Comparison of ENCODE assay signal across 1 cellular context in genomic region chr6:121848523-121849255, GRCh38.
TF ChIP-seq lines count a peak whose summit lies in the region.

No MANE protein-coding gene starts in this region.

TF ChIP-seq in endothelial cell of umbilical vein, 7 proteins besides CTCF, POLR2A, EP300 and RAD21:
- TF ChIP-seq FOS (IDR thresholded peaks at IDR 0.05; ENCODE audit: borderline replicate concordance, insufficient read depth, low read length): no peak
- no peak for TF ChIP-seq EZH2 (IDR thresholded peaks at IDR 0.05; ENCODE audit: borderline replicate concordance, low read depth, low read length, severe bottlenecking)
- TF ChIP-seq JUN (IDR thresholded peaks at IDR 0.05; ENCODE audit: borderline replicate concordance, insufficient read depth, insufficient read length, low read depth): no peak
- no peak for TF ChIP-seq POLR2AphosphoS5 (IDR thresholded peaks at IDR 0.05; ENCODE audit: insufficient read depth, low read depth, low read length)
- TF ChIP-seq GATA2 (IDR thresholded peaks at IDR 0.05; ENCODE audit: insufficient read depth, insufficient read length, low read depth, low read length): no peak
- TF ChIP-seq, protein P1, sequence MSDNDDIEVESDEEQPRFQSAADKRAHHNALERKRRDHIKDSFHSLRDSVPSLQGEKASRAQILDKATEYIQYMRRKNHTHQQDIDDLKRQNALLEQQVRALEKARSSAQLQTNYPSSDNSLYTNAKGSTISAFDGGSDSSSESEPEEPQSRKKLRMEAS (IDR thresholded peaks at IDR 0.05; ENCODE audit: insufficient read depth, insufficient read length): no peak
- TF ChIP-seq MYC (IDR thresholded peaks at IDR 0.05; ENCODE audit: low read depth, low read length): no peak
